18 cellular contexts compared by ENCODE assay signal in the genomic region with DNA sequence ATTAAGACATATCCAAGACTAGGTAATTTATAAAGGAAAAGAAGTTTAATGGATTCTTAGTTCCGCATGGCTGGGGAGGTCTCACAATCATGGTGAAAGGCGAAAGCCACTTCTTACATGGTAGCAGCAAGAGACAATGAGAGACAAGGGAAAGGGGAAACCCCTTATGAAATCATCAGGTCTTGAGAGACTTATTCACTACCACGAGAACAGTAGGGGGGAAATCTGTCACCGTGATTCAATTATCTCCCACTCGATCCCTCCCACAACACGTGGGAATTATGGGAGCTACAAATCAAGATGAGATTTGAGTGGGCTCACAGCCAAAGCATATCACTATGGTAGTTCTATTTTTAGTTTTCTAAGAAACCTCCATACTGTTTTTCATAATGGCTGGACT.
DNase-seq lines count a peak whose midpoint lies in the region; ATAC-seq and TF ChIP-seq lines count a peak whose summit lies in the region.
"Had no signal": no experiment of that assay in that cellular context is flagged by ENCODE, and none has a peak within 500 bp of the region (broad histone marks: within the 10 kb centered on the region; RNA-seq: fewer than 3 reads in every experiment).

No MANE protein-coding gene starts in this region.

- TF ChIP-seq CTCF in cardiac fibroblast (IDR thresholded peaks at IDR 0.05; ENCODE audit: low read depth, low read length) (no peak), nephron progenitor cell (IDR thresholded peaks at IDR 0.05) (no peak)

- H3K4me3 Mint-ChIP-seq in stimulated activated naive CD8-positive, alpha-beta T cell treated with anti-CD3 and anti-CD28 coated beads, Interleukin-15, amount 100 ng/mL, for 72 hours: no peak overlapping the region
- H3K4me3 Mint-ChIP-seq in nephron progenitor cell: no peak overlapping the region
- H3K4me3 Mint-ChIP-seq: activated naive CD4-positive, alpha-beta T cell treated with anti-CD3 and anti-CD28 coated beads, Interleukin-2, amount 50 U/mL, for 24 hours; CD14-positive monocyte; natural killer cell had no signal

- no peak overlapping the region for H3K27ac Mint-ChIP-seq in stimulated activated naive CD8-positive, alpha-beta T cell treated with anti-CD3 and anti-CD28 coated beads, Interleukin-15, amount 100 ng/mL, for 72 hours
- H3K27ac Mint-ChIP-seq in nephron progenitor cell: no peak overlapping the region
- H3K27ac Mint-ChIP-seq: activated naive CD4-positive, alpha-beta T cell treated with anti-CD3 and anti-CD28 coated beads, Interleukin-2, amount 50 U/mL, for 24 hours; CD14-positive monocyte; natural killer cell had no signal

- H3K4me3 ChIP-seq in cardiac fibroblast (replicated peaks in 1 of 2; ENCODE audit: low read depth in 2 of 2, low read length in 2 of 2): no peak overlapping the region
- H3K4me3 ChIP-seq: esophagus muscularis mucosa, sigmoid colon had no signal

- peak; percentile 3 for DNase-seq in stimulated activated naive CD8-positive, alpha-beta T cell treated with anti-CD3 and anti-CD28 coated beads, Interleukin-15, Interleukin-2, amounts not matched to agents 100 U/mL and 50 U/mL, for 24 hours
- DNase-seq in stimulated activated naive CD8-positive, alpha-beta T cell treated with anti-CD3 and anti-CD28 coated beads, Interleukin-15, amount 100 ng/mL, for 72 hours: no peak
- peak; percentile 11 for DNase-seq in NCI-H1048 (lab: John Stamatoyannopoulos, UW)
- peak; percentile 5 for DNase-seq in cardiac fibroblast (ENCODE audit: low read depth in 2 of 2)
- DNase-seq in SHP77 treated with DMSO at 0.1 percent for 48 hours (lab: John Stamatoyannopoulos, UW): no peak
- no peak for DNase-seq in hippocampal formation (lab: John Stamatoyannopoulos, UW)
- DNase-seq in NCI-H524 (lab: John Stamatoyannopoulos, UW): no peak
- DNase-seq in nephron progenitor cell: no peak
- DNase-seq: hypothalamus, left ventricle myocardium superior, natural killer cell, NCI-H1105 treated with DMSO at 0.1 percent for 48 hours, SIG-M5, sigmoid colon had no signal

- H3K4me1 Mint-ChIP-seq in stimulated activated naive CD8-positive, alpha-beta T cell treated with anti-CD3 and anti-CD28 coated beads, Interleukin-15, amount 100 ng/mL, for 72 hours: no peaks in the 10 kb centered on the region
- H3K4me1 Mint-ChIP-seq in nephron progenitor cell: no peaks in the 10 kb centered on the region
- H3K4me1 Mint-ChIP-seq: activated naive CD4-positive, alpha-beta T cell treated with anti-CD3 and anti-CD28 coated beads, Interleukin-2, amount 50 U/mL, for 24 hours; CD14-positive monocyte; natural killer cell had no signal

- H3K36me3 Mint-ChIP-seq in nephron progenitor cell (ENCODE audit: low read depth): no peaks in the 10 kb centered on the region
- H3K36me3 Mint-ChIP-seq: activated naive CD4-positive, alpha-beta T cell treated with anti-CD3 and anti-CD28 coated beads, Interleukin-2, amount 50 U/mL, for 24 hours; CD14-positive monocyte; natural killer cell had no signal

- peak; percentile 77 for ATAC-seq in stimulated activated naive CD8-positive, alpha-beta T cell treated with anti-CD3 and anti-CD28 coated beads, Interleukin-15, Interleukin-2, amounts not matched to agents 100 U/mL and 50 U/mL, for 24 hours
- no peak for ATAC-seq in stimulated activated naive CD8-positive, alpha-beta T cell treated with anti-CD3 and anti-CD28 coated beads, Interleukin-15, amount 100 ng/mL, for 72 hours
- ATAC-seq: HepG2, left ventricle myocardium superior, natural killer cell had no signal

- peaks cover 0 to 13% of the 10 kb centered on the region in 2 donors for H3K9me3 Mint-ChIP-seq in stimulated activated naive CD8-positive, alpha-beta T cell treated with anti-CD3 and anti-CD28 coated beads, Interleukin-15, amount 100 ng/mL, for 72 hours
- H3K9me3 Mint-ChIP-seq in nephron progenitor cell: no peaks in the 10 kb centered on the region
- H3K9me3 Mint-ChIP-seq: activated naive CD4-positive, alpha-beta T cell treated with anti-CD3 and anti-CD28 coated beads, Interleukin-2, amount 50 U/mL, for 24 hours; CD14-positive monocyte had no signal

- H3K27me3 Mint-ChIP-seq in stimulated activated naive CD8-positive, alpha-beta T cell treated with anti-CD3 and anti-CD28 coated beads, Interleukin-15, amount 100 ng/mL, for 72 hours: no peaks in the 10 kb centered on the region
- peaks cover 6% of the 10 kb centered on the region for H3K27me3 Mint-ChIP-seq in nephron progenitor cell (ENCODE audit: low read depth, poor library complexity)
- H3K27me3 Mint-ChIP-seq: activated naive CD4-positive, alpha-beta T cell treated with anti-CD3 and anti-CD28 coated beads, Interleukin-2, amount 50 U/mL, for 24 hours had no signal

Comparison
In these comparisons a context has a peak if more than half of its experiments do, and no peak if none do; other contexts are left out.
1. DNase-seq: peak in stimulated activated naive CD8-positive, alpha-beta T cell treated with anti-CD3 and anti-CD28 coated beads, Interleukin-15, Interleukin-2, amounts not matched to agents 100 U/mL and 50 U/mL, for 24 hours (single experiment), NCI-H1048 (single experiment) and cardiac fibroblast (2 of 2); none in stimulated activated naive CD8-positive, alpha-beta T cell treated with anti-CD3 and anti-CD28 coated beads, Interleukin-15, amount 100 ng/mL, for 72 hours (0 of 2), SHP77 treated with DMSO at 0.1 percent for 48 hours (single experiment), hippocampal formation (0 of 2), NCI-H524 (0 of 2) and nephron progenitor cell (single experiment).